In genomic region chr11:34783816-34784317, GRCh38 we compare ENCODE assay signal across 1 cellular context.
TF ChIP-seq lines count a peak whose summit lies in the region.

No MANE protein-coding gene starts in this region.

TF ChIP-seq in HepG2, 621 proteins besides CTCF, POLR2A, EP300 and RAD21 (continued from another document and continues in another):
- TF ChIP-seq, protein P1, sequence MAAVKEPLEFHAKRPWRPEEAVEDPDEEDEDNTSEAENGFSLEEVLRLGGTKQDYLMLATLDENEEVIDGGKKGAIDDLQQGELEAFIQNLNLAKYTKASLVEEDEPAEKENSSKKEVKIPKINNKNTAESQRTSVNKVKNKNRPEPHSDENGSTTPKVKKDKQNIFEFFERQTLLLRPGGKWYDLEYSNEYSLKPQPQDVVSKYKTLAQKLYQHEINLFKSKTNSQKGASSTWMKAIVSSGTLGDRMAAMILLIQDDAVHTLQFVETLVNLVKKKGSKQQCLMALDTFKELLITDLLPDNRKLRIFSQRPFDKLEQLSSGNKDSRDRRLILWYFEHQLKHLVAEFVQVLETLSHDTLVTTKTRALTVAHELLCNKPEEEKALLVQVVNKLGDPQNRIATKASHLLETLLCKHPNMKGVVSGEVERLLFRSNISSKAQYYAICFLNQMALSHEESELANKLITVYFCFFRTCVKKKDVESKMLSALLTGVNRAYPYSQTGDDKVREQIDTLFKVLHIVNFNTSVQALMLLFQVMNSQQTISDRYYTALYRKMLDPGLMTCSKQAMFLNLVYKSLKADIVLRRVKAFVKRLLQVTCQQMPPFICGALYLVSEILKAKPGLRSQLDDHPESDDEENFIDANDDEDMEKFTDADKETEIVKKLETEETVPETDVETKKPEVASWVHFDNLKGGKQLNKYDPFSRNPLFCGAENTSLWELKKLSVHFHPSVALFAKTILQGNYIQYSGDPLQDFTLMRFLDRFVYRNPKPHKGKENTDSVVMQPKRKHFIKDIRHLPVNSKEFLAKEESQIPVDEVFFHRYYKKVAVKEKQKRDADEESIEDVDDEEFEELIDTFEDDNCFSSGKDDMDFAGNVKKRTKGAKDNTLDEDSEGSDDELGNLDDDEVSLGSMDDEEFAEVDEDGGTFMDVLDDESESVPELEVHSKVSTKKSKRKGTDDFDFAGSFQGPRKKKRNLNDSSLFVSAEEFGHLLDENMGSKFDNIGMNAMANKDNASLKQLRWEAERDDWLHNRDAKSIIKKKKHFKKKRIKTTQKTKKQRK (IDR thresholded peaks at IDR 0.05; ENCODE audit: low read length): no peak
- TF ChIP-seq ZNF713 (CRISPR knock-in tag; IDR thresholded peaks at IDR 0.05) (no peak), ZNF430 (CRISPR knock-in tag; IDR thresholded peaks at IDR 0.05) (0 out of 2 replicates have a peak, but pooled peaks have one; percentile 11), ZNF747 (CRISPR knock-in tag; IDR thresholded peaks at IDR 0.05; ENCODE audit: borderline replicate concordance) (no peak), IRX3 (CRISPR knock-in tag; IDR thresholded peaks at IDR 0.05; ENCODE audit: borderline replicate concordance, low read depth) (no peak), PITX1 (CRISPR knock-in tag; IDR thresholded peaks at IDR 0.05) (peak; percentile 42; the same call in 1 of the 2 replicates), ZMYM2 (CRISPR knock-in tag; IDR thresholded peaks at IDR 0.05) (no peak), ZMAT3 (CRISPR knock-in tag; conservative IDR thresholded peaks at IDR 0.05) (no peak), KDM3A (CRISPR knock-in tag; IDR thresholded peaks at IDR 0.05; ENCODE audit: low read depth) (no peak), SETDB1 (CRISPR knock-in tag; IDR thresholded peaks at IDR 0.05; ENCODE audit: borderline replicate concordance) (no peak), ZBTB20 (CRISPR knock-in tag; IDR thresholded peaks at IDR 0.05; ENCODE audit: borderline replicate concordance, low read depth) (no peak; the same call in 1 of the 2 replicates), ZNF136 (CRISPR knock-in tag; IDR thresholded peaks at IDR 0.05; ENCODE audit: low read depth) (0 out of 2 replicates have a peak, but pooled peaks have one; percentile 16), MEIS1 (CRISPR knock-in tag; IDR thresholded peaks at IDR 0.05; ENCODE audit: borderline replicate concordance) (0 out of 2 replicates have a peak, but pooled peaks have one; percentile 37), ZFY (CRISPR knock-in tag; IDR thresholded peaks at IDR 0.05) (no peak), ZNF224 (CRISPR knock-in tag; IDR thresholded peaks at IDR 0.05) (no peak), ZBTB8A (CRISPR knock-in tag; IDR thresholded peaks at IDR 0.05; ENCODE audit: borderline replicate concordance, low read depth) (no peak), FOSL2 (CRISPR knock-in tag; IDR thresholded peaks at IDR 0.05) (peak; percentile 79), YY1 (IDR thresholded peaks at IDR 0.05; ENCODE audit: insufficient read depth, insufficient replicate concordance, low read depth, low read length) (no peak), ZNF792 (CRISPR knock-in tag; IDR thresholded peaks at IDR 0.05) (0 out of 2 replicates have a peak, but pooled peaks have one; percentile 28), NR3C1 (CRISPR knock-in tag; IDR thresholded peaks at IDR 0.05) (no peak), ZNF710 (CRISPR knock-in tag; IDR thresholded peaks at IDR 0.05; ENCODE audit: borderline replicate concordance) (peak; percentile 56; the same call in 1 of the 2 replicates), ARHGAP35 (CRISPR knock-in tag; IDR thresholded peaks at IDR 0.05; ENCODE audit: borderline replicate concordance) (no peak), ATF4 (CRISPR knock-in tag; IDR thresholded peaks at IDR 0.05) (no peak; a peak in 1 of 4 replicates), ZNF784 (CRISPR knock-in tag; IDR thresholded peaks at IDR 0.05; ENCODE audit: borderline replicate concordance) (no peak), MLLT10 (CRISPR knock-in tag; IDR thresholded peaks at IDR 0.05) (no peak), NR2C2 (CRISPR knock-in tag; IDR thresholded peaks at IDR 0.05; ENCODE audit: borderline replicate concordance) (peak; percentile 66), ZSCAN20 (CRISPR knock-in tag; IDR thresholded peaks at IDR 0.05; ENCODE audit: borderline replicate concordance) (no peak), ZNF350 (CRISPR knock-in tag; IDR thresholded peaks at IDR 0.05; ENCODE audit: borderline replicate concordance, low read depth) (peak; percentile 52; the same call in 1 of the 2 replicates), BATF2 (CRISPR knock-in tag; IDR thresholded peaks at IDR 0.05) (no peak), ZFX (CRISPR knock-in tag; IDR thresholded peaks at IDR 0.05; ENCODE audit: low read depth) (peak; percentile 33; the same call in 1 of the 2 replicates), STAT5B (CRISPR knock-in tag; IDR thresholded peaks at IDR 0.05) (0 out of 2 replicates have a peak, but pooled peaks have one; percentile 26), YEATS2 (CRISPR knock-in tag; IDR thresholded peaks at IDR 0.05; ENCODE audit: borderline replicate concordance) (no peak), ZSCAN5A (CRISPR knock-in tag; IDR thresholded peaks at IDR 0.05; ENCODE audit: borderline replicate concordance) (no peak), KDM6A (CRISPR knock-in tag; IDR thresholded peaks at IDR 0.05; ENCODE audit: low read depth) (no peak), HMG20B (CRISPR knock-in tag; conservative IDR thresholded peaks at IDR 0.05) (0 out of 2 replicates have a peak, but pooled peaks have one; percentile 43), FIP1L1 (IDR thresholded peaks at IDR 0.05; ENCODE audit: borderline replicate concordance, insufficient read depth, low read depth, low read length) (no peak), GABPA (IDR thresholded peaks at IDR 0.05; ENCODE audit: low read depth, low read length) (no peak), GABPA (CRISPR knock-in tag; IDR thresholded peaks at IDR 0.05; ENCODE audit: low read depth) (no peak), ZNF101 (CRISPR knock-in tag; IDR thresholded peaks at IDR 0.05; ENCODE audit: borderline replicate concordance, low read depth) (no peak), XRCC5 (optimal IDR thresholded peaks at IDR 0.05; ENCODE audit: low read length) (peak; percentile 33), ZNF703 (CRISPR knock-in tag; IDR thresholded peaks at IDR 0.05; ENCODE audit: borderline replicate concordance) (no peak), PAWR (CRISPR knock-in tag; IDR thresholded peaks at IDR 0.05; ENCODE audit: borderline replicate concordance) (no peak), RFX3 (CRISPR knock-in tag; IDR thresholded peaks at IDR 0.05) (no peak)
- TF ChIP-seq, protein P2, sequence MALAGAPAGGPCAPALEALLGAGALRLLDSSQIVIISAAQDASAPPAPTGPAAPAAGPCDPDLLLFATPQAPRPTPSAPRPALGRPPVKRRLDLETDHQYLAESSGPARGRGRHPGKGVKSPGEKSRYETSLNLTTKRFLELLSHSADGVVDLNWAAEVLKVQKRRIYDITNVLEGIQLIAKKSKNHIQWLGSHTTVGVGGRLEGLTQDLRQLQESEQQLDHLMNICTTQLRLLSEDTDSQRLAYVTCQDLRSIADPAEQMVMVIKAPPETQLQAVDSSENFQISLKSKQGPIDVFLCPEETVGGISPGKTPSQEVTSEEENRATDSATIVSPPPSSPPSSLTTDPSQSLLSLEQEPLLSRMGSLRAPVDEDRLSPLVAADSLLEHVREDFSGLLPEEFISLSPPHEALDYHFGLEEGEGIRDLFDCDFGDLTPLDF (CRISPR knock-in tag; IDR thresholded peaks at IDR 0.05): no peak
- TF ChIP-seq, protein P3, sequence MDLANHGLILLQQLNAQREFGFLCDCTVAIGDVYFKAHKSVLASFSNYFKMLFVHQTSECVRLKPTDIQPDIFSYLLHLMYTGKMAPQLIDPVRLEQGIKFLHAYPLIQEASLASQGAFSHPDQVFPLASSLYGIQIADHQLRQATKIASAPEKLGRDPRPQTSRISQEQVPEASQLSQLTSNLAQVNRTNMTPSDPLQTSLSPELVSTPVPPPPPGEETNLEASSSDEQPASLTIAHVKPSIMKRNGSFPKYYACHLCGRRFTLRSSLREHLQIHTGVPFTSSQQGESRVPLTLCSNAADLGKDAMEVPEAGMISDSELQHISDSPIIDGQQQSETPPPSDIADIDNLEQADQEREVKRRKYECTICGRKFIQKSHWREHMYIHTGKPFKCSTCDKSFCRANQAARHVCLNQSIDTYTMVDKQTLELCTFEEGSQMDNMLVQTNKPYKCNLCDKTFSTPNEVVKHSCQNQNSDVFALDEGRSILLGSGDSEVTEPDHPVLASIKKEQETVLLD (CRISPR knock-in tag; IDR thresholded peaks at IDR 0.05; ENCODE audit: low read depth): no peak
- TF ChIP-seq, protein P4, sequence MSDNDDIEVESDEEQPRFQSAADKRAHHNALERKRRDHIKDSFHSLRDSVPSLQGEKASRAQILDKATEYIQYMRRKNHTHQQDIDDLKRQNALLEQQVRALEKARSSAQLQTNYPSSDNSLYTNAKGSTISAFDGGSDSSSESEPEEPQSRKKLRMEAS (IDR thresholded peaks at IDR 0.05): peak; percentile 38
- TF ChIP-seq, protein P5, sequence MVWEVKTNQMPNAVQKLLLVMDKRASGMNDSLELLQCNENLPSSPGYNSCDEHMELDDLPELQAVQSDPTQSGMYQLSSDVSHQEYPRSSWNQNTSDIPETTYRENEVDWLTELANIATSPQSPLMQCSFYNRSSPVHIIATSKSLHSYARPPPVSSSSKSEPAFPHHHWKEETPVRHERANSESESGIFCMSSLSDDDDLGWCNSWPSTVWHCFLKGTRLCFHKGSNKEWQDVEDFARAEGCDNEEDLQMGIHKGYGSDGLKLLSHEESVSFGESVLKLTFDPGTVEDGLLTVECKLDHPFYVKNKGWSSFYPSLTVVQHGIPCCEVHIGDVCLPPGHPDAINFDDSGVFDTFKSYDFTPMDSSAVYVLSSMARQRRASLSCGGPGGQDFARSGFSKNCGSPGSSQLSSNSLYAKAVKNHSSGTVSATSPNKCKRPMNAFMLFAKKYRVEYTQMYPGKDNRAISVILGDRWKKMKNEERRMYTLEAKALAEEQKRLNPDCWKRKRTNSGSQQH (CRISPR knock-in tag; IDR thresholded peaks at IDR 0.05; ENCODE audit: low read depth): no peak
- TF ChIP-seq, protein P6, sequence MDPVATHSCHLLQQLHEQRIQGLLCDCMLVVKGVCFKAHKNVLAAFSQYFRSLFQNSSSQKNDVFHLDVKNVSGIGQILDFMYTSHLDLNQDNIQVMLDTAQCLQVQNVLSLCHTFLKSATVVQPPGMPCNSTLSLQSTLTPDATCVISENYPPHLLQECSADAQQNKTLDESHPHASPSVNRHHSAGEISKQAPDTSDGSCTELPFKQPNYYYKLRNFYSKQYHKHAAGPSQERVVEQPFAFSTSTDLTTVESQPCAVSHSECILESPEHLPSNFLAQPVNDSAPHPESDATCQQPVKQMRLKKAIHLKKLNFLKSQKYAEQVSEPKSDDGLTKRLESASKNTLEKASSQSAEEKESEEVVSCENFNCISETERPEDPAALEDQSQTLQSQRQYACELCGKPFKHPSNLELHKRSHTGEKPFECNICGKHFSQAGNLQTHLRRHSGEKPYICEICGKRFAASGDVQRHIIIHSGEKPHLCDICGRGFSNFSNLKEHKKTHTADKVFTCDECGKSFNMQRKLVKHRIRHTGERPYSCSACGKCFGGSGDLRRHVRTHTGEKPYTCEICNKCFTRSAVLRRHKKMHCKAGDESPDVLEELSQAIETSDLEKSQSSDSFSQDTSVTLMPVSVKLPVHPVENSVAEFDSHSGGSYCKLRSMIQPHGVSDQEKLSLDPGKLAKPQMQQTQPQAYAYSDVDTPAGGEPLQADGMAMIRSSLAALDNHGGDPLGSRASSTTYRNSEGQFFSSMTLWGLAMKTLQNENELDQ (CRISPR knock-in tag; IDR thresholded peaks at IDR 0.05; ENCODE audit: borderline replicate concordance): no peak
- TF ChIP-seq, protein P7, sequence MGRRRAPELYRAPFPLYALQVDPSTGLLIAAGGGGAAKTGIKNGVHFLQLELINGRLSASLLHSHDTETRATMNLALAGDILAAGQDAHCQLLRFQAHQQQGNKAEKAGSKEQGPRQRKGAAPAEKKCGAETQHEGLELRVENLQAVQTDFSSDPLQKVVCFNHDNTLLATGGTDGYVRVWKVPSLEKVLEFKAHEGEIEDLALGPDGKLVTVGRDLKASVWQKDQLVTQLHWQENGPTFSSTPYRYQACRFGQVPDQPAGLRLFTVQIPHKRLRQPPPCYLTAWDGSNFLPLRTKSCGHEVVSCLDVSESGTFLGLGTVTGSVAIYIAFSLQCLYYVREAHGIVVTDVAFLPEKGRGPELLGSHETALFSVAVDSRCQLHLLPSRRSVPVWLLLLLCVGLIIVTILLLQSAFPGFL (CRISPR knock-in tag; IDR thresholded peaks at IDR 0.05): no peak
